In the genomic region with DNA sequence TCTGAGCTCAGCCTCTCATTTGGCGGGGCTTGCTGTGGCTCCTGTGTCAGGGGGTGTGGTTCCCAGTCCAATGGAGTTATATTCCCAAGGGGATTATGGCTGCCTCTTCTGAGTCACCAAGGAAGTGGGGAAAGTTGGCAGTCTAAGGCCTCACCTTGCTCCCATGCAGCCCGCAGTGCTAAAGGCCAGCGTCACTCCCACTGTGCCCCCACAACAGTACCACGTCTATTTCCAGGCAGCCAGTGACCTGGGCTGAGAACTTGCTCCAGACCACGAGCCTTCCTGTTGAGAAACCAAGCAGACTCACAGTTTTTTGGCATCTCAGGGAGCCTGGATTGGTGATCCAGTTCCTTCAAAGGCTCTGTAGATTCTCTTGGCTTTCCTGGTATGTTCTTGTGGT, we compare ENCODE assay signal across 1 cellular context.
TF ChIP-seq lines count a peak whose summit lies in the region.

No MANE protein-coding gene starts in this region.

TF ChIP-seq in GM12878, 131 proteins besides CTCF, POLR2A, EP300 and RAD21:
- TF ChIP-seq, protein P1, sequence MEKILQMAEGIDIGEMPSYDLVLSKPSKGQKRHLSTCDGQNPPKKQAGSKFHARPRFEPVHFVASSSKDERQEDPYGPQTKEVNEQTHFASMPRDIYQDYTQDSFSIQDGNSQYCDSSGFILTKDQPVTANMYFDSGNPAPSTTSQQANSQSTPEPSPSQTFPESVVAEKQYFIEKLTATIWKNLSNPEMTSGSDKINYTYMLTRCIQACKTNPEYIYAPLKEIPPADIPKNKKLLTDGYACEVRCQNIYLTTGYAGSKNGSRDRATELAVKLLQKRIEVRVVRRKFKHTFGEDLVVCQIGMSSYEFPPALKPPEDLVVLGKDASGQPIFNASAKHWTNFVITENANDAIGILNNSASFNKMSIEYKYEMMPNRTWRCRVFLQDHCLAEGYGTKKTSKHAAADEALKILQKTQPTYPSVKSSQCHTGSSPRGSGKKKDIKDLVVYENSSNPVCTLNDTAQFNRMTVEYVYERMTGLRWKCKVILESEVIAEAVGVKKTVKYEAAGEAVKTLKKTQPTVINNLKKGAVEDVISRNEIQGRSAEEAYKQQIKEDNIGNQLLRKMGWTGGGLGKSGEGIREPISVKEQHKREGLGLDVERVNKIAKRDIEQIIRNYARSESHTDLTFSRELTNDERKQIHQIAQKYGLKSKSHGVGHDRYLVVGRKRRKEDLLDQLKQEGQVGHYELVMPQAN (conservative IDR thresholded peaks at IDR 0.05) = no peak
- TF ChIP-seq MEF2B (IDR thresholded peaks at IDR 0.05; ENCODE audit: partially characterized antibody, poor library complexity, severe bottlenecking) (peak; percentile 37), PAX8 (IDR thresholded peaks at IDR 0.05) (no peak)
